3 cellular contexts compared by ENCODE assay signal in the genomic region with DNA sequence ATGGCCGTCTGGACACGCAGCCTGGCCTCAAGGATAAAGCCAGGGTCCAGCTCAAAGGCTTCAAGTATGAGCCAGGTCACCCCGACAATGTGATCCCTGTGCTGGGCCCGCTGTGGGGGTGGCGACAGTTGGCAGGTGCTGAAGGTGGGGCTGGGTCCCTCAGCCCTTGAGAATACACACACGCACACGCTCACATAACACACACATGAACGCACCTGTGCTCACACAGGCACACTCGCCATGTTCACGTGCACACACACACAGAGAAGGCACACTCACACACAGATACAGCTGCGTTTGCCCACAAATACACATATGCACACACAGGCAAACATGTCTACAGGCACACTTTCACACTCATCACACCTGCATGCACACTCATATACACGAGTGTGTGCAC. TPM values are rescaled to one million over a fixed set of nuclear protein-coding genes. Genes with fewer than 3 reads are reported as not detected.
"Had no signal": no experiment of that assay in that cellular context is flagged by ENCODE, and none has a peak within 500 bp of the region (broad histone marks: within the 10 kb centered on the region; RNA-seq: fewer than 3 reads in every experiment).

No MANE protein-coding gene starts in this region.

RNA-seq across cellular contexts. Expression of gene TUBB8B, which starts 35.4 kb away (rescaled TPM):
- total RNA-seq: GM23248, H4, HFFc6 had no signal
